ENCODE assay signal across 8 cellular contexts in genomic region chr20:50115591-50116367, GRCh38. TPM values are rescaled to one million over a fixed set of nuclear protein-coding genes. Genes with fewer than 3 reads are reported as not detected.
DNase-seq lines count a peak whose midpoint lies in the region; ATAC-seq and TF ChIP-seq lines count a peak whose summit lies in the region.

No MANE protein-coding gene starts in this region.

- peak overlapping the region; percentile 24 for H3K9ac ChIP-seq in fibroblast of lung (ENCODE audit: insufficient read depth, low read length)

- H2AFZ ChIP-seq in GM23338 (peak overlapping the region; percentile 50), fibroblast of lung (ENCODE audit: low read length) (peak overlapping the region; percentile 66)

- TF ChIP-seq CTCF in GM23338 (conservative IDR thresholded peaks at IDR 0.05; ENCODE audit: low read depth in 2 of 2) = no peak
- no peak for TF ChIP-seq CTCF in fibroblast of lung (conservative IDR thresholded peaks at IDR 0.05 in 1 of 2, IDR thresholded peaks at IDR 0.05 in 1 of 2; ENCODE audit: low read depth in 1 of 2, low read length in 2 of 2)

- H3K27me3 ChIP-seq in GM23338 (ENCODE audit: insufficient read depth) (no peaks in the 10 kb centered on the region), fibroblast of lung (ENCODE audit: control insufficient read depth, insufficient read depth, low read length) (no peaks in the 10 kb centered on the region)

- H3K27ac ChIP-seq in GM23338 (ENCODE audit: low read depth) (no peak overlapping the region; the same call in 1 of the 2 replicates), fibroblast of lung (ENCODE audit: insufficient read depth, low read length) (peak overlapping the region; percentile 33)

- peaks cover 34% of the 10 kb centered on the region for H3K4me1 Mint-ChIP-seq in GM23338
- peaks cover 34 to 56% (median 54%) of the 10 kb centered on the region in 4 donors for H3K4me1 Mint-ChIP-seq in naive thymus-derived CD8-positive, alpha-beta T cell
- H3K4me1 Mint-ChIP-seq in stimulated activated naive B cell treated with anti-CD40 and anti-IgM and Interleukin-4, amounts not matched to agents 10 μg/mL and 1 μg/mL and 100 μg/mL, for 72 hours = peaks cover 32 to 52% of the 10 kb centered on the region in 2 donors

- H3K4me3 ChIP-seq in GM23338 (peak overlapping the region; percentile 68), fibroblast of lung (replicated peaks in 1 of 4; ENCODE audit: control extremely low read depth in 1 of 4, insufficient read depth in 1 of 4, low read depth in 3 of 4, low read length in 4 of 4) (peak overlapping the region; percentile 53 to 94 (median 60))

- ATAC-seq in GM23338 = peak; percentile 81
- ATAC-seq in naive thymus-derived CD8-positive, alpha-beta T cell = peak; percentile 76 to 79
- peak; percentile 86 to 88 for ATAC-seq in stimulated activated naive B cell treated with anti-CD40 and anti-IgM and Interleukin-4, amounts not matched to agents 10 μg/mL and 1 μg/mL and 100 μg/mL, for 72 hours (replicated peaks)

- peaks cover 9% of the 10 kb centered on the region for H3K27me3 Mint-ChIP-seq in GM23338 (ENCODE audit: insufficient read depth, low read depth, poor library complexity)
- H3K27me3 Mint-ChIP-seq in naive thymus-derived CD8-positive, alpha-beta T cell = no peaks in the 10 kb centered on the region
- H3K27me3 Mint-ChIP-seq in stimulated activated naive B cell treated with anti-CD40 and anti-IgM and Interleukin-4, amounts not matched to agents 10 μg/mL and 1 μg/mL and 100 μg/mL, for 72 hours = no peaks in the 10 kb centered on the region

- H3F3A ChIP-seq in GM23338 (replicated peaks; ENCODE audit: low read depth) = no peaks in the 10 kb centered on the region; the same call in 1 of the 2 replicates

- no peaks in the 10 kb centered on the region for H3K9me3 ChIP-seq in fibroblast of lung (ENCODE audit: control insufficient read depth, insufficient read depth, low read depth, low read length)

- H3K36me3 Mint-ChIP-seq in GM23338 (ENCODE audit: low read depth) = no peaks in the 10 kb centered on the region
- H3K36me3 Mint-ChIP-seq in naive thymus-derived CD8-positive, alpha-beta T cell = no peaks in the 10 kb centered on the region
- H3K36me3 Mint-ChIP-seq in stimulated activated naive B cell treated with anti-CD40 and anti-IgM and Interleukin-4, amounts not matched to agents 10 μg/mL and 1 μg/mL and 100 μg/mL, for 72 hours = peaks cover 13 to 18% of the 10 kb centered on the region in 2 donors

- POLR2A ChIA-PET in naive thymus-derived CD8-positive, alpha-beta T cell (lab: Charles Lee) = interaction anchor here (0.6 to 4.1 kb wide), 15 partner anchors 15 to 1494 kb away, joined by 3 to 35 read pairs (median 3); partner anchors contain the start of genes ADNP, CEBPB, PEDS1 and RNF114

- no peaks in the 10 kb centered on the region for H3K36me3 ChIP-seq in GM23338 (ENCODE audit: insufficient read depth)
- H3K36me3 ChIP-seq in fibroblast of lung (ENCODE audit: control insufficient read depth, insufficient read depth, low read length) = no peaks in the 10 kb centered on the region

- DNase-seq in Daoy (ENCODE audit: low read depth) (peak; percentile 97), GM23338 (ENCODE audit: low spot score) (peak; percentile 98), Kasumi-1 (lab: John Stamatoyannopoulos, UW) (peak; percentile 98 to 99), RKO (ENCODE audit: low spot score) (peak; percentile 100), fibroblast of lung (ENCODE audit: low read depth in 2 of 2) (peak; percentile 95 to 98)
- peak; percentile 81 to 83 for DNase-seq in activated T-helper 1 cell treated with anti-CD3 and anti-CD28 coated beads, Interleukin-2, amount 50 U/mL, for 16 hours (ENCODE audit: low read depth in 1 of 2, low spot score in 1 of 2)
- peak; percentile 82 to 94 (median 88) for DNase-seq in naive thymus-derived CD8-positive, alpha-beta T cell
- peak; percentile 86 for DNase-seq in stimulated activated naive B cell treated with anti-CD40 and anti-IgM and Interleukin-4, amounts not matched to agents 10 μg/mL and 1 μg/mL and 100 μg/mL, for 72 hours

- H3K4me2 ChIP-seq in GM23338 (peak overlapping the region; percentile 80), fibroblast of lung (ENCODE audit: extremely low read depth, insufficient read depth, low read length) (peak overlapping the region; percentile 53)

- H3K4me1 ChIP-seq in GM23338 (ENCODE audit: insufficient read depth) = peaks cover 28% of the 10 kb centered on the region
- H3K4me1 ChIP-seq in fibroblast of lung (ENCODE audit: control insufficient read depth, extremely low read depth, insufficient read depth, low read length) = peaks cover 9% of the 10 kb centered on the region

- H3K27ac Mint-ChIP-seq in GM23338 = peak overlapping the region; percentile 89
- peak overlapping the region; percentile 85 to 97 (median 94) for H3K27ac Mint-ChIP-seq in naive thymus-derived CD8-positive, alpha-beta T cell
- H3K27ac Mint-ChIP-seq in stimulated activated naive B cell treated with anti-CD40 and anti-IgM and Interleukin-4, amounts not matched to agents 10 μg/mL and 1 μg/mL and 100 μg/mL, for 72 hours = peak overlapping the region; percentile 93

- peaks cover 15% of the 10 kb centered on the region for H4K20me1 ChIP-seq in GM23338 (replicated peaks; ENCODE audit: insufficient read depth)
- no peaks in the 10 kb centered on the region for H4K20me1 ChIP-seq in fibroblast of lung (ENCODE audit: control insufficient read depth, extremely low read depth, insufficient read depth, low read length)

- H3K9me2 ChIP-seq in GM23338 (ENCODE audit: insufficient read depth) = no peaks in the 10 kb centered on the region

- peak overlapping the region; percentile 91 for H3K4me3 Mint-ChIP-seq in GM23338
- H3K4me3 Mint-ChIP-seq in naive thymus-derived CD8-positive, alpha-beta T cell = peak overlapping the region; percentile 84 to 98 (median 92)
- peak overlapping the region; percentile 82 to 98 for H3K4me3 Mint-ChIP-seq in stimulated activated naive B cell treated with anti-CD40 and anti-IgM and Interleukin-4, amounts not matched to agents 10 μg/mL and 1 μg/mL and 100 μg/mL, for 72 hours

- H3K79me2 ChIP-seq in GM23338 (replicated peaks; ENCODE audit: insufficient read depth) = peaks cover 30% of the 10 kb centered on the region
- H3K79me2 ChIP-seq in fibroblast of lung (ENCODE audit: control insufficient read depth, insufficient read depth, low read length) = peaks cover 21% of the 10 kb centered on the region

- no peaks in the 10 kb centered on the region for H3K9me3 Mint-ChIP-seq in GM23338
- no peaks in the 10 kb centered on the region for H3K9me3 Mint-ChIP-seq in naive thymus-derived CD8-positive, alpha-beta T cell
- peaks cover 0 to 1% of the 10 kb centered on the region in 2 donors for H3K9me3 Mint-ChIP-seq in stimulated activated naive B cell treated with anti-CD40 and anti-IgM and Interleukin-4, amounts not matched to agents 10 μg/mL and 1 μg/mL and 100 μg/mL, for 72 hours

TF ChIP-seq in GM23338, 12 proteins besides CTCF, POLR2A, EP300 and RAD21 (continues in another document):
- TF ChIP-seq ETS1 (IDR thresholded peaks at IDR 0.05) = peak; percentile 96
- peak; percentile 88 for TF ChIP-seq CREB1 (CRISPR knock-in tag; IDR thresholded peaks at IDR 0.05; ENCODE audit: low read depth)

RNA-seq across cellular contexts. Expression of gene UBE2V1, which starts 2.8 kb away (rescaled TPM):
- 31.9 and 35.8 TPM in 2 replicates for total RNA-seq in Daoy (2014; rRNA removed; shearing (Covaris generic))
- total RNA-seq in GM23338 (2014; rRNA removed; shearing (Covaris generic)) = 85.7 and 105 TPM in 2 replicates
- polyA plus RNA-seq in GM23338 (2016; fragmentation: Nextera tagmentation; extraction: Ambion mirVana) (293 and 302 TPM in 2 replicates), fibroblast of lung (193 and 217 TPM in 2 replicates)
- 31.7 and 33.4 TPM in 2 replicates for total RNA-seq in fibroblast of lung
- 148 and 150 TPM in 2 replicates for polyA plus RNA-seq in fibroblast of lung (2012)
- 51.1 and 51.5 TPM in 2 replicates for polyA minus RNA-seq in fibroblast of lung (ENCODE audit: low replicate concordance)
- 100 to 1,000 TPM; 154 to 165 TPM for total RNA-seq in naive thymus-derived CD8-positive, alpha-beta T cell
- polyA plus RNA-seq in naive thymus-derived CD8-positive, alpha-beta T cell = 100 to 1,000 TPM; 141 to 155 (median 148) TPM

RNA-seq across cellular contexts. Expression of gene PEDS1, which starts 37.7 kb away (rescaled TPM):
- 21.7 and 23.6 TPM in 2 replicates for total RNA-seq in Daoy (2014; rRNA removed; shearing (Covaris generic))
- total RNA-seq in GM23338 (2014; rRNA removed; shearing (Covaris generic)) = 33.0 and 43.6 TPM in 2 replicates
- 31.6 and 34.5 TPM in 2 replicates for polyA plus RNA-seq in GM23338 (2016; fragmentation: Nextera tagmentation; extraction: Ambion mirVana)
- 7.2 and 8.3 TPM in 2 replicates for total RNA-seq in fibroblast of lung
- 41.1 and 56.9 TPM in 2 replicates for polyA plus RNA-seq in fibroblast of lung
- polyA plus RNA-seq in fibroblast of lung (2012) = 33.2 and 52.3 TPM in 2 replicates
- polyA minus RNA-seq in fibroblast of lung (ENCODE audit: low replicate concordance) = 107 and 139 TPM in 2 replicates
- total RNA-seq in naive thymus-derived CD8-positive, alpha-beta T cell = 10 to 100 TPM; 15.8 to 17.1 TPM
- polyA plus RNA-seq in naive thymus-derived CD8-positive, alpha-beta T cell = 10 to 100 TPM; 13.0 to 30.2 (median 14.4) TPM
